Comparison of ENCODE assay signal across 24 cellular contexts in genomic region chr17:76844846-76845245, GRCh38.
"Had no signal": no experiment of that assay in that cellular context is flagged by ENCODE, and none has a peak within 500 bp of the region (broad histone marks: within the 10 kb centered on the region; RNA-seq: fewer than 3 reads in every experiment).

No MANE protein-coding gene starts in this region.

- H3K9me3 Mint-ChIP-seq: dendritic cell treated with granulocyte-macrophage colony-stimulating factor and Interleukin-4, amounts not matched to agents 40 ng/mL and 50 ng/mL, for 4 days; endodermal cell; naive thymus-derived CD4-positive, alpha-beta T cell; nephron progenitor cell; stimulated activated naive B cell treated with anti-CD40 and anti-IgM and Interleukin-4, amounts not matched to agents 10 μg/mL and 1 μg/mL and 100 μg/mL, for 72 hours; stimulated activated naive CD8-positive, alpha-beta T cell treated with anti-CD3 and anti-CD28 coated beads, Interleukin-15, amount 100 ng/mL, for 72 hours had no signal

- H3K9me3 ChIP-seq: heart right ventricle, neutrophil, psoas muscle, right lobe of liver, spleen, testis, upper lobe of right lung, vagina had no signal

- DNase-seq: endodermal cell; foreskin keratinocyte; heart right ventricle; kidney glomerular epithelial cell; mesendoderm; naive thymus-derived CD4-positive, alpha-beta T cell; nephron progenitor cell; psoas muscle; retina; right lobe of liver; spleen; stimulated activated CD4-positive, alpha-beta T cell treated with anti-CD3 and anti-CD28 coated beads, Interleukin-15, amount 100 ng/mL, for 24 hours; stimulated activated CD4-positive, alpha-beta T cell treated with anti-CD3 and anti-CD28 coated beads, Interleukin-1b, Interleukin-23, amount 100 ng/mL, for 48 hours; stimulated activated CD4-positive, alpha-beta T cell treated with anti-CD3 and anti-CD28 coated beads, Interleukin-4, amount 100 ng/mL, for 24 hours; stimulated activated naive B cell treated with anti-CD40 and anti-IgM and Interleukin-4, amounts not matched to agents 10 μg/mL and 1 μg/mL and 100 μg/mL, for 72 hours; stimulated activated naive CD8-positive, alpha-beta T cell treated with anti-CD3 and anti-CD28 coated beads, Interleukin-15, amount 100 ng/mL, for 72 hours; testis; upper lobe of right lung had no signal

- H3K4me3 Mint-ChIP-seq: dendritic cell treated with granulocyte-macrophage colony-stimulating factor and Interleukin-4, amounts not matched to agents 40 ng/mL and 50 ng/mL, for 4 days; endodermal cell; naive thymus-derived CD4-positive, alpha-beta T cell; nephron progenitor cell; stimulated activated naive B cell treated with anti-CD40 and anti-IgM and Interleukin-4, amounts not matched to agents 10 μg/mL and 1 μg/mL and 100 μg/mL, for 72 hours; stimulated activated naive CD8-positive, alpha-beta T cell treated with anti-CD3 and anti-CD28 coated beads, Interleukin-15, amount 100 ng/mL, for 72 hours had no signal

- ATAC-seq: foreskin keratinocyte; naive thymus-derived CD4-positive, alpha-beta T cell; psoas muscle; right lobe of liver; stimulated activated naive CD8-positive, alpha-beta T cell treated with anti-CD3 and anti-CD28 coated beads, Interleukin-15, amount 100 ng/mL, for 72 hours; upper lobe of right lung had no signal

- H3K4me1 ChIP-seq: foreskin keratinocyte, psoas muscle, right lobe of liver had no signal

- H3K27ac Mint-ChIP-seq: dendritic cell treated with granulocyte-macrophage colony-stimulating factor and Interleukin-4, amounts not matched to agents 40 ng/mL and 50 ng/mL, for 4 days; endodermal cell; naive thymus-derived CD4-positive, alpha-beta T cell; nephron progenitor cell; stimulated activated naive B cell treated with anti-CD40 and anti-IgM and Interleukin-4, amounts not matched to agents 10 μg/mL and 1 μg/mL and 100 μg/mL, for 72 hours; stimulated activated naive CD8-positive, alpha-beta T cell treated with anti-CD3 and anti-CD28 coated beads, Interleukin-15, amount 100 ng/mL, for 72 hours had no signal

- H3K27me3 ChIP-seq: right lobe of liver, testis, vagina had no signal

- H3K4me3 ChIP-seq: heart right ventricle, psoas muscle, right lobe of liver, spleen, testis, tibial nerve, upper lobe of right lung, vagina had no signal

- H3K27ac ChIP-seq: foreskin keratinocyte, heart right ventricle, neutrophil, psoas muscle, right lobe of liver, spleen, testis, tibial nerve, upper lobe of right lung, vagina had no signal

- FAIRE-seq: endothelial cell of umbilical vein, islet of Langerhans had no signal

- H3K36me3 ChIP-seq: heart right ventricle, neutrophil, right lobe of liver, spleen, tibial nerve, upper lobe of right lung, vagina had no signal

- H3K36me3 Mint-ChIP-seq: naive thymus-derived CD4-positive, alpha-beta T cell; stimulated activated naive B cell treated with anti-CD40 and anti-IgM and Interleukin-4, amounts not matched to agents 10 μg/mL and 1 μg/mL and 100 μg/mL, for 72 hours had no signal
